ENCODE assay signal across 29 cellular contexts in genomic region chr6:48290595-48290994, GRCh38.
"Had no signal": no experiment of that assay in that cellular context is flagged by ENCODE, and none has a peak within 500 bp of the region (broad histone marks: within the 10 kb centered on the region; RNA-seq: fewer than 3 reads in every experiment).

No MANE protein-coding gene starts in this region.

- H3K4me1 ChIP-seq: lower lobe of right lung, neural progenitor cell, parathyroid adenoma, right atrium auricular region, right lobe of liver, tibial nerve, uterus had no signal

- H3K27ac Mint-ChIP-seq: naive thymus-derived CD8-positive, alpha-beta T cell; nephron; neural progenitor cell; progenitor cell of endocrine pancreas; stimulated activated memory B cell treated with anti-CD40 and anti-IgM and Interleukin-4, amounts not matched to agents 10 μg/mL and 1 μg/mL and 100 μg/mL, for 72 hours; stimulated activated naive CD8-positive, alpha-beta T cell treated with anti-CD3 and anti-CD28 coated beads, Interleukin-15, amount 100 ng/mL, for 72 hours; type B pancreatic cell had no signal

- H3K27ac ChIP-seq: lower lobe of right lung, neural progenitor cell, neutrophil, parathyroid adenoma, right atrium auricular region, right lobe of liver, tibial nerve, uterus had no signal

- ATAC-seq: left cardiac atrium; left lobe of liver; left ventricle myocardium superior; lower lobe of right lung; naive thymus-derived CD8-positive, alpha-beta T cell; right lobe of liver; stimulated activated memory B cell treated with anti-CD40 and anti-IgM and Interleukin-4, amounts not matched to agents 10 μg/mL and 1 μg/mL and 100 μg/mL, for 72 hours; stimulated activated naive CD8-positive, alpha-beta T cell treated with anti-CD3 and anti-CD28 coated beads, Interleukin-15, amount 100 ng/mL, for 72 hours had no signal

- H3K79me2 ChIP-seq: parathyroid adenoma had no signal

- H3K9me3 ChIP-seq: neutrophil, right lobe of liver, uterus had no signal

- H3K4me3 ChIP-seq: lower lobe of right lung, neural progenitor cell, right atrium auricular region, right lobe of liver, smooth muscle cell, tibial nerve, uterus had no signal

- H3K27me3 ChIP-seq: neural progenitor cell, neutrophil, right atrium auricular region, right lobe of liver, tibial nerve, uterus had no signal

- H3K4me2 ChIP-seq: neural progenitor cell, smooth muscle cell had no signal

- H2AFZ ChIP-seq: neural progenitor cell, parathyroid adenoma had no signal

- H3K4me1 Mint-ChIP-seq: naive thymus-derived CD8-positive, alpha-beta T cell; nephron; stimulated activated memory B cell treated with anti-CD40 and anti-IgM and Interleukin-4, amounts not matched to agents 10 μg/mL and 1 μg/mL and 100 μg/mL, for 72 hours; stimulated activated naive CD8-positive, alpha-beta T cell treated with anti-CD3 and anti-CD28 coated beads, Interleukin-15, amount 100 ng/mL, for 72 hours had no signal

- H3K4me3 Mint-ChIP-seq: naive thymus-derived CD8-positive, alpha-beta T cell; nephron; neural progenitor cell; stimulated activated memory B cell treated with anti-CD40 and anti-IgM and Interleukin-4, amounts not matched to agents 10 μg/mL and 1 μg/mL and 100 μg/mL, for 72 hours; stimulated activated naive CD8-positive, alpha-beta T cell treated with anti-CD3 and anti-CD28 coated beads, Interleukin-15, amount 100 ng/mL, for 72 hours; type B pancreatic cell had no signal

- H3K36me3 Mint-ChIP-seq: naive thymus-derived CD8-positive, alpha-beta T cell; neural progenitor cell; stimulated activated memory B cell treated with anti-CD40 and anti-IgM and Interleukin-4, amounts not matched to agents 10 μg/mL and 1 μg/mL and 100 μg/mL, for 72 hours; type B pancreatic cell had no signal

- H3K9me3 Mint-ChIP-seq: type B pancreatic cell had no signal

- H3K9ac ChIP-seq: neural progenitor cell, parathyroid adenoma had no signal

- H3K27me3 Mint-ChIP-seq: naive thymus-derived CD8-positive, alpha-beta T cell; progenitor cell of endocrine pancreas; stimulated activated memory B cell treated with anti-CD40 and anti-IgM and Interleukin-4, amounts not matched to agents 10 μg/mL and 1 μg/mL and 100 μg/mL, for 72 hours; stimulated activated naive CD8-positive, alpha-beta T cell treated with anti-CD3 and anti-CD28 coated beads, Interleukin-15, amount 100 ng/mL, for 72 hours; type B pancreatic cell had no signal

- DNase-seq: hippocampal formation; kidney glomerular epithelial cell; left cardiac atrium; left ventricle myocardium superior; lower lobe of right lung; mammary epithelial cell; mesenchymal stem cell; naive thymus-derived CD8-positive, alpha-beta T cell; occipital lobe; right lobe of liver; stimulated activated CD4-positive, alpha-beta T cell treated with anti-CD3 and anti-CD28 coated beads, Interleukin-1b, Interleukin-23, amount 100 ng/mL, for 48 hours; stimulated activated CD4-positive, alpha-beta T cell treated with anti-CD3 and anti-CD28 coated beads, Interleukin-2, amount 100 ng/mL, for 48 hours; stimulated activated CD4-positive, alpha-beta T cell treated with anti-CD3 and anti-CD28 coated beads, Interleukin-4, amount 100 ng/mL, for 4 hours; stimulated activated CD8-positive, alpha-beta memory T cell treated with anti-CD3 and anti-CD28 coated beads, Interleukin-4, amount 100 ng/mL, for 48 hours; stimulated activated naive CD4-positive, alpha-beta T cell treated with Interleukin-2 at 50 U/mL for 16 hours; stimulated activated naive CD8-positive, alpha-beta T cell treated with anti-CD3 and anti-CD28 coated beads, Interleukin-15, amount 100 ng/mL, for 72 hours; substantia nigra; uterus had no signal

- H3K36me3 ChIP-seq: lower lobe of right lung, neural progenitor cell, neutrophil, right atrium auricular region, right lobe of liver, tibial nerve, uterus had no signal
